Comparison of ENCODE assay signal across 17 cellular contexts in genomic region chr6:56538851-56539250, GRCh38.
A peak's percentile ranks its signal among the peaks of the same experiment; 100 is the strongest.
DNase-seq lines count a peak whose midpoint lies in the region; ATAC-seq and TF ChIP-seq lines count a peak whose summit lies in the region.
"Had no signal": no experiment of that assay in that cellular context is flagged by ENCODE, and none has a peak within 500 bp of the region (broad histone marks: within the 10 kb centered on the region; RNA-seq: fewer than 3 reads in every experiment).

No MANE protein-coding gene starts in this region.

- intact Hi-C loops in testis (cut with DNase I; ENCODE audit: low total_unique reads): no loop called here

- peak overlapping the region; percentile 88 for H3K4me2 ChIP-seq in Karpas-422 (ENCODE audit: low read depth, low read length, poor library complexity, severe bottlenecking)
- H3K4me2 ChIP-seq in GM23338: no peak overlapping the region

- H4K20me1 ChIP-seq in Karpas-422 (ENCODE audit: insufficient read depth, low read depth, low read length) (no peaks in the 10 kb centered on the region), GM23338 (replicated peaks; ENCODE audit: insufficient read depth) (peaks cover 3% of the 10 kb centered on the region; the same call in 1 of the 2 replicates)

- H3K27ac ChIP-seq in Karpas-422 (ENCODE audit: low read length) (peak overlapping the region; percentile 98), muscle layer of colon (ENCODE audit: low read depth, low read length) (peak overlapping the region; percentile 97), testis (peak overlapping the region; percentile 90 to 95), GM23338 (ENCODE audit: low read depth) (no peak overlapping the region)

- H3K9me3 Mint-ChIP-seq in stimulated activated effector memory CD8-positive, alpha-beta T cell treated with anti-CD3 and anti-CD28 coated beads, Interleukin-12 subunit alpha, Interleukin-12 subunit beta, amount 100 ng/mL, for 72 hours: no peaks in the 10 kb centered on the region
- H3K9me3 Mint-ChIP-seq in GM23338: no peaks in the 10 kb centered on the region
- H3K9me3 Mint-ChIP-seq: activated naive CD4-positive, alpha-beta T cell treated with anti-CD3 and anti-CD28 coated beads, Interleukin-2, amount 10 ng/mL, durations not matched to agents 7 days and 5 days had no signal

- peaks cover 3% of the 10 kb centered on the region; the same call in 1 of the 2 replicates for H3F3A ChIP-seq in GM23338 (replicated peaks; ENCODE audit: low read depth)

- H3K36me3 ChIP-seq in Karpas-422 (ENCODE audit: insufficient read depth, low read length): peaks cover 18% of the 10 kb centered on the region
- H3K36me3 ChIP-seq in endocrine pancreas (ENCODE audit: control insufficient read depth, insufficient read depth, low read length): no peaks in the 10 kb centered on the region
- H3K36me3 ChIP-seq in muscle layer of colon (ENCODE audit: insufficient read depth, low read length): peaks cover 26% of the 10 kb centered on the region
- H3K36me3 ChIP-seq in testis (ENCODE audit: low read depth, missing control alignments): no peaks in the 10 kb centered on the region
- no peaks in the 10 kb centered on the region for H3K36me3 ChIP-seq in GM23338 (ENCODE audit: insufficient read depth)

- H3K27me3 Mint-ChIP-seq in GM23338 (ENCODE audit: insufficient read depth, low read depth, poor library complexity): no peaks in the 10 kb centered on the region
- H3K27me3 Mint-ChIP-seq: activated naive CD4-positive, alpha-beta T cell treated with anti-CD3 and anti-CD28 coated beads, Interleukin-2, amount 10 ng/mL, durations not matched to agents 7 days and 5 days; T-helper 17 cell had no signal

- H3K4me3 Mint-ChIP-seq in stimulated activated effector memory CD8-positive, alpha-beta T cell treated with anti-CD3 and anti-CD28 coated beads, Interleukin-12 subunit alpha, Interleukin-12 subunit beta, amount 100 ng/mL, for 72 hours: no peak overlapping the region
- no peak overlapping the region for H3K4me3 Mint-ChIP-seq in GM23338
- H3K4me3 Mint-ChIP-seq: activated naive CD4-positive, alpha-beta T cell treated with anti-CD3 and anti-CD28 coated beads, Interleukin-2, amount 10 ng/mL, durations not matched to agents 7 days and 5 days; T-helper 17 cell had no signal

- no peaks in the 10 kb centered on the region for H3K4me1 Mint-ChIP-seq in stimulated activated effector memory CD8-positive, alpha-beta T cell treated with anti-CD3 and anti-CD28 coated beads, Interleukin-12 subunit alpha, Interleukin-12 subunit beta, amount 100 ng/mL, for 72 hours
- H3K4me1 Mint-ChIP-seq in GM23338: peaks cover 28% of the 10 kb centered on the region
- H3K4me1 Mint-ChIP-seq: activated naive CD4-positive, alpha-beta T cell treated with anti-CD3 and anti-CD28 coated beads, Interleukin-2, amount 10 ng/mL, durations not matched to agents 7 days and 5 days; T-helper 17 cell had no signal

- H3K27me3 ChIP-seq in Karpas-422 (ENCODE audit: low read length): no peaks in the 10 kb centered on the region
- H3K27me3 ChIP-seq in endocrine pancreas (ENCODE audit: control insufficient read depth, insufficient read depth, low read length): no peaks in the 10 kb centered on the region
- H3K27me3 ChIP-seq in muscle layer of colon (ENCODE audit: control insufficient read depth in 1 of 2, insufficient read depth in 2 of 2, low read length in 2 of 2): no peaks in the 10 kb centered on the region
- H3K27me3 ChIP-seq in testis: no peaks in the 10 kb centered on the region
- no peaks in the 10 kb centered on the region for H3K27me3 ChIP-seq in GM23338 (ENCODE audit: insufficient read depth)

- no peak overlapping the region for H2AFZ ChIP-seq in Karpas-422 (ENCODE audit: low read length)
- H2AFZ ChIP-seq in GM23338: no peak overlapping the region

- peak overlapping the region; percentile 77 for H3K9ac ChIP-seq in Karpas-422 (ENCODE audit: low read length)
- H3K9ac ChIP-seq in endocrine pancreas (ENCODE audit: control insufficient read depth, insufficient read depth, low read length): no peak overlapping the region
- peak overlapping the region; percentile 94 for H3K9ac ChIP-seq in muscle layer of colon (ENCODE audit: low read length)

- no peak for TF ChIP-seq CTCF in testis (IDR thresholded peaks at IDR 0.05)
- TF ChIP-seq CTCF in GM23338 (conservative IDR thresholded peaks at IDR 0.05; ENCODE audit: low read depth in 2 of 2): no peak

- H3K4me1 ChIP-seq in Karpas-422 (ENCODE audit: low read length) (peaks cover 85% of the 10 kb centered on the region), endocrine pancreas (ENCODE audit: control insufficient read depth, insufficient read depth, low read length) (peaks cover 50% of the 10 kb centered on the region), muscle layer of colon (ENCODE audit: insufficient read depth, low read length) (peaks cover 42% of the 10 kb centered on the region), testis (peaks cover 24% of the 10 kb centered on the region), GM23338 (ENCODE audit: insufficient read depth) (peaks cover 50% of the 10 kb centered on the region)

- WGBS in testis, 2 donors: 54 to 55% methylated on average over 2 of the region's 2 CpGs

- H3K4me3 ChIP-seq in Karpas-422 (ENCODE audit: low read length) (peak overlapping the region; percentile 70), endocrine pancreas (ENCODE audit: control insufficient read depth, insufficient read depth, low read length) (peak overlapping the region; percentile 98), muscle layer of colon (ENCODE audit: low read depth in 1 of 2, low read length in 2 of 2) (peak overlapping the region; percentile 39 to 88), testis (peak overlapping the region in 1 of 2 donors; percentile 70), GM23338 (no peak overlapping the region)

- TF ChIP-seq POLR2A in testis (IDR thresholded peaks at IDR 0.05): no peak

- no peaks in the 10 kb centered on the region for H3K36me3 Mint-ChIP-seq in stimulated activated effector memory CD8-positive, alpha-beta T cell treated with anti-CD3 and anti-CD28 coated beads, Interleukin-12 subunit alpha, Interleukin-12 subunit beta, amount 100 ng/mL, for 72 hours
- peaks cover 3% of the 10 kb centered on the region; the same call in 1 of the 3 replicates for H3K36me3 Mint-ChIP-seq in GM23338 (ENCODE audit: low read depth)
- H3K36me3 Mint-ChIP-seq: activated naive CD4-positive, alpha-beta T cell treated with anti-CD3 and anti-CD28 coated beads, Interleukin-2, amount 10 ng/mL, durations not matched to agents 7 days and 5 days had no signal

- H3K9me2 ChIP-seq in Karpas-422 (replicated peaks; ENCODE audit: insufficient read depth, low read length): no peaks in the 10 kb centered on the region
- H3K9me2 ChIP-seq in GM23338 (ENCODE audit: insufficient read depth): no peaks in the 10 kb centered on the region

- no peak for ATAC-seq in stimulated activated effector memory CD8-positive, alpha-beta T cell treated with anti-CD3 and anti-CD28 coated beads, Interleukin-12 subunit alpha, Interleukin-12 subunit beta, amount 100 ng/mL, for 72 hours
- no peak for ATAC-seq in GM18909 (IDR thresholded peaks at IDR 0.05; ENCODE audit: poor library complexity, unreplicated experiment)
- no peak for ATAC-seq in GM23338
- ATAC-seq: T-helper 17 cell had no signal

- peaks cover 50% of the 10 kb centered on the region for H3K79me2 ChIP-seq in Karpas-422 (ENCODE audit: low read length)
- H3K79me2 ChIP-seq in GM23338 (replicated peaks; ENCODE audit: insufficient read depth): peaks cover 41% of the 10 kb centered on the region

- no peak overlapping the region for H3K27ac Mint-ChIP-seq in stimulated activated effector memory CD8-positive, alpha-beta T cell treated with anti-CD3 and anti-CD28 coated beads, Interleukin-12 subunit alpha, Interleukin-12 subunit beta, amount 100 ng/mL, for 72 hours
- H3K27ac Mint-ChIP-seq in GM23338: no peak overlapping the region
- H3K27ac Mint-ChIP-seq: activated naive CD4-positive, alpha-beta T cell treated with anti-CD3 and anti-CD28 coated beads, Interleukin-2, amount 10 ng/mL, durations not matched to agents 7 days and 5 days; T-helper 17 cell had no signal

- H3K9me3 ChIP-seq in Karpas-422 (ENCODE audit: low read length) (no peaks in the 10 kb centered on the region), endocrine pancreas (ENCODE audit: control insufficient read depth, low read length) (no peaks in the 10 kb centered on the region), muscle layer of colon (ENCODE audit: low read length) (no peaks in the 10 kb centered on the region), testis (no peaks in the 10 kb centered on the region)

- DNase-seq in Karpas-422 (peak; percentile 57), testis (no peak), inferior parietal cortex (ENCODE audit: extremely low spot score) (no peak), GM23338 (ENCODE audit: low spot score) (no peak)
- DNase-seq in stimulated activated effector memory CD8-positive, alpha-beta T cell treated with anti-CD3 and anti-CD28 coated beads, Interleukin-12 subunit alpha, Interleukin-12 subunit beta, amount 100 ng/mL, for 72 hours (ENCODE audit: low spot score in 2 of 2): no peak
- DNase-seq: activated CD4-positive, alpha-beta T cell treated with anti-CD3 and anti-CD28 coated beads for 1 hour; activated CD8-positive, alpha-beta memory T cell treated with anti-CD3 and anti-CD28 coated beads, Interleukin-2, amount 50 U/mL, for 48 hours; activated naive CD4-positive, alpha-beta T cell treated with anti-CD3 and anti-CD28 coated beads, Interleukin-2, amount 10 ng/mL, durations not matched to agents 7 days and 5 days; effector memory CD4-positive, alpha-beta T cell; head of caudate nucleus; NCI-H774; RPMI8226; T-helper 17 cell; trophoblast cell had no signal

TF ChIP-seq in GM23338, 12 proteins besides CTCF, POLR2A, EP300 and RAD21 (continues in another document):
- TF ChIP-seq ZNF114 (CRISPR knock-in tag; IDR thresholded peaks at IDR 0.05): no peak
- TF ChIP-seq EZH2 (IDR thresholded peaks at IDR 0.05; ENCODE audit: low read depth, unreplicated experiment): no peak
- no peak for TF ChIP-seq STAT1 (IDR thresholded peaks at IDR 0.05; ENCODE audit: unreplicated experiment)
- TF ChIP-seq EZH2phosphoT487 (IDR thresholded peaks at IDR 0.05; ENCODE audit: unreplicated experiment): no peak
- no peak for TF ChIP-seq CREB1 (CRISPR knock-in tag; IDR thresholded peaks at IDR 0.05; ENCODE audit: low read depth)
- TF ChIP-seq ETS1 (IDR thresholded peaks at IDR 0.05): no peak
